Comparison of ENCODE assay signal across 20 cellular contexts in the genomic region with DNA sequence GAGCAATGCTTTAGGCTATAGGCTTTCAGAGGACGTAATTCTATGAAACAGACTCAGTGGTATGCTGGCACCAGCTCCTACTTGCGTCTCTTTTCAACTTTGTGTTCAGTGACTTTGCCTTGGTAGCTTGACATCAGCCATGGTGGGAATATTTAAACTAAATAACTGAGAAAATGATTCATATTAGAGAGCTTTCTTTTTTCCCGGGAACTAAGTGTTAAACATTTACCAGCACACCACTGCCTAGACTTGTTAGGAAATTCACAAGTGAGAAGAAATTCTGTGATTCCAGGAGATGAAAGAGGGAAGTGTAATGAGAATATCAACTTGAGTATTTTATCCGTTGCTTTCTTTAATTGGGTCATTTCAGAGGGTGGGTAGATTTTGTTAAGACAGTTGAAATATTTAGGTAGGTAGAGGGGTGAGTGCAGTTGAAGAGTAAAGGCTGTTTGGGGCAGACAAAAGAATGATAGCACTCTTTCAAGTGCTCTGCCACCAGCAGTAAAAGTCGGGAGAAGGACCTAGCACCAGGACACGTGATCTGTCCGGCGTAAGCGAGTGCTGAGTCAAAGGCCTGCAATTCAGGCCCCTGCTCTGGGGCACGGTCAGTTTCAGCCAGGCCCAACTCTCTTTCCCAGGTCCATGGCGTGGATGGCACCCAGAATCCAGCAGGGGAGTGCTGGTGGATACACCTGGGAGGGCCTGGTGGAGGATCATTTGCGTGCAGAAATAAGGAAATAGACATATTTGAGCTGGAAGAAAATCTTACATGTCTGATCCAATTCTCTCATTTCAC.
DNase-seq lines count a peak whose midpoint lies in the region; ATAC-seq, FAIRE-seq and TF ChIP-seq lines count a peak whose summit lies in the region.
"Had no signal": no experiment of that assay in that cellular context is flagged by ENCODE, and none has a peak within 500 bp of the region (broad histone marks: within the 10 kb centered on the region; RNA-seq: fewer than 3 reads in every experiment).

No MANE protein-coding gene starts in this region.

- H3K27ac ChIP-seq in HepG2 (ENCODE audit: extremely low read length, insufficient read depth, low read length), result no peak overlapping the region
- no peak overlapping the region for H3K27ac ChIP-seq in right lobe of liver
- H3K27ac ChIP-seq in kidney (ENCODE audit: low read depth in 2 of 2, low read length in 2 of 2), result peak overlapping the region; percentile 37 to 86
- H3K27ac ChIP-seq: 22Rv1, KMS-11 had no signal

- ATAC-seq in HepG2, result peak; percentile 60; the same call in 2 of the 3 replicates
- no peak for ATAC-seq in right lobe of liver
- no peak for ATAC-seq in GM19467 (IDR thresholded peaks at IDR 0.05; ENCODE audit: unreplicated experiment)
- no peak for ATAC-seq in HG02588 (IDR thresholded peaks at IDR 0.05; ENCODE audit: unreplicated experiment)

- no peaks in the 10 kb centered on the region for H4K20me1 ChIP-seq in HepG2 (ENCODE audit: insufficient read depth, low read length)

- H3K9me3 ChIP-seq in HepG2 (ENCODE audit: low read length) (no peaks in the 10 kb centered on the region), right lobe of liver (no peaks in the 10 kb centered on the region), kidney (ENCODE audit: control insufficient read depth in 1 of 2, low read length in 2 of 2) (no peaks in the 10 kb centered on the region)

- H2AFZ ChIP-seq in HepG2 (ENCODE audit: low read length), result no peak overlapping the region

- no peak for TF ChIP-seq RAD21 in HepG2 (CRISPR knock-in tag; IDR thresholded peaks at IDR 0.05)

- H3K27me3 ChIP-seq in HepG2 (ENCODE audit: control insufficient read depth in 1 of 2, insufficient read depth in 2 of 2, low read length in 2 of 2) (peaks cover 0 to 23% of the 10 kb centered on the region in 2 experiments; a peak in 3 of 5 replicates), right lobe of liver (no peaks in the 10 kb centered on the region), bronchial epithelial cell (ENCODE audit: control insufficient read depth, insufficient read depth, low read length) (peaks cover 3% of the 10 kb centered on the region)

- CTCF ChIA-PET in HepG2 (lab: Yijun Ruan, JAX; ENCODE audit: low intra/inter-chr PET ratio, low total read pairs), result no interaction called here

- POLR2A ChIA-PET in HepG2 (lab: Yijun Ruan, JAX), result no interaction called here

- TF ChIP-seq EP300 in HepG2 (IDR thresholded peaks at IDR 0.05; ENCODE audit: low read depth in 2 of 2, low read length in 2 of 2), result no peak
- no peak for TF ChIP-seq EP300 in HepG2 (CRISPR knock-in tag; IDR thresholded peaks at IDR 0.05; ENCODE audit: borderline replicate concordance)

- H3K36me3 ChIP-seq in HepG2 (replicated peaks in 1 of 2; ENCODE audit: control insufficient read depth in 1 of 2, insufficient read depth in 2 of 2, low read length in 2 of 2) (no peaks in the 10 kb centered on the region), right lobe of liver (no peaks in the 10 kb centered on the region), bronchial epithelial cell (ENCODE audit: control insufficient read depth, insufficient read depth, low read length) (no peaks in the 10 kb centered on the region), kidney (ENCODE audit: control insufficient read depth in 1 of 2, insufficient read depth in 2 of 2, low read length in 2 of 2) (no peaks in the 10 kb centered on the region)

- H3K4me1 ChIP-seq in HepG2 (ENCODE audit: insufficient read depth, low read length), result no peaks in the 10 kb centered on the region; the same call in 1 of the 2 replicates
- H3K4me1 ChIP-seq in right lobe of liver, result no peaks in the 10 kb centered on the region
- peaks cover 0 to 11% of the 10 kb centered on the region in 2 donors for H3K4me1 ChIP-seq in kidney (ENCODE audit: control insufficient read depth in 1 of 2, insufficient read depth in 1 of 2, low read depth in 1 of 2, low read length in 2 of 2)

- H3K4me2 ChIP-seq in HepG2 (ENCODE audit: low read depth, low read length), result no peak overlapping the region; the same call in 1 of the 2 replicates
- H3K4me2 ChIP-seq: KMS-11 had no signal

- WGBS in HepG2 (ENCODE audit: low lambda C conversion rate), result 12% methylated on average over 12 of the region's 12 CpGs
- 80% methylated on average over 10 of the region's 12 CpGs for WGBS in right lobe of liver (ENCODE audit: insufficient coverage, low coverage, low lambda C conversion rate, missing lambda C conversion rate)

- in situ Hi-C loops in HepG2 (cut with HindIII; ENCODE audit: extremely low pct_ligation_motif_present, low pct_unique_long_range_greater_than_20kb), result no loop called here

- TF ChIP-seq CTCF in HepG2 (CRISPR knock-in tag; IDR thresholded peaks at IDR 0.05) (no peak), right lobe of liver (IDR thresholded peaks at IDR 0.05) (no peak), bronchial epithelial cell (IDR thresholded peaks at IDR 0.05; ENCODE audit: insufficient read depth, low read length, severe bottlenecking) (no peak), kidney (IDR thresholded peaks at IDR 0.05; ENCODE audit: borderline replicate concordance, extremely low read depth, insufficient read depth) (no peak)

- H3K79me2 ChIP-seq in HepG2 (ENCODE audit: insufficient read depth, low read length), result no peaks in the 10 kb centered on the region

- H3K9ac ChIP-seq in HepG2 (ENCODE audit: insufficient read depth, low read depth, low read length) (no peak overlapping the region), kidney (ENCODE audit: low read length in 2 of 2) (peak overlapping the region in 1 of 2 donors; percentile 1)
- H3K9ac ChIP-seq: KMS-11 had no signal

- intact Hi-C loops in HepG2 (cut with micrococcal nuclease; ENCODE audit: unreplicated experiment), result no loop called here
- intact Hi-C loops in right lobe of liver (cut with DNase I), result no loop called here
- intact Hi-C loops in kidney (cut with DNase I), result no loop called here

- no peak for TF ChIP-seq POLR2A in HepG2 (IDR thresholded peaks at IDR 0.05; ENCODE audit: insufficient read depth in 1 of 2, low read depth in 2 of 2, low read length in 2 of 2)
- TF ChIP-seq POLR2A in right lobe of liver (IDR thresholded peaks at IDR 0.05), result no peak

- H3K4me3 ChIP-seq in HepG2 (replicated peaks in 1 of 3; ENCODE audit: insufficient read depth in 1 of 3, low read depth in 2 of 3, low read length in 3 of 3), result no peak overlapping the region
- H3K4me3 ChIP-seq in right lobe of liver, result no peak overlapping the region
- no peak overlapping the region for H3K4me3 ChIP-seq in bronchial epithelial cell (ENCODE audit: low read depth, low read length)
- no peak overlapping the region for H3K4me3 ChIP-seq in kidney (ENCODE audit: low read length in 2 of 2)

- FAIRE-seq in HepG2 (lab: Jason Lieb, UNC), result no peak
- no peak for FAIRE-seq in bronchial epithelial cell (lab: Jason Lieb, UNC)
- no peak for FAIRE-seq in kidney (lab: Jason Lieb, UNC)
- FAIRE-seq: D721Med, GM12892 had no signal

- DNase-seq in HepG2 (ENCODE audit: low spot score) (no peak), right lobe of liver (no peak), bronchial epithelial cell (ENCODE audit: low read depth) (peak; percentile 3), kidney (no peak), NCI-H524 treated with DMSO at 0.1 percent for 48 hours (lab: John Stamatoyannopoulos, UW) (no peak), HCEC 1CT (no peak)
- DNase-seq: CD4-positive, alpha-beta memory T cell; DMS79; GDM1; H9; NCI-H1092; NCI-H146; NCI-H2081 treated with DMSO at 0.1 percent for 48 hours; NCI-H510A treated with DMSO at 0.1 percent for 48 hours had no signal

- no TSS peak for BruUV-seq in HepG2 (replicated peaks; lab: Mats Ljungman, UMichigan)

TF ChIP-seq in HepG2, 621 proteins besides CTCF, POLR2A, EP300 and RAD21:
- TF ChIP-seq THYN1 (CRISPR knock-in tag; IDR thresholded peaks at IDR 0.05; ENCODE audit: borderline replicate concordance, low read depth) (no peak), GATAD1 (CRISPR knock-in tag; IDR thresholded peaks at IDR 0.05) (no peak), FLYWCH1 (CRISPR knock-in tag; IDR thresholded peaks at IDR 0.05) (no peak), ZZZ3 (CRISPR knock-in tag; IDR thresholded peaks at IDR 0.05; ENCODE audit: borderline replicate concordance) (no peak), ZFX (CRISPR knock-in tag; IDR thresholded peaks at IDR 0.05; ENCODE audit: low read depth) (peak; percentile 38; the same call in 1 of the 2 replicates), HCFC1 (IDR thresholded peaks at IDR 0.05; ENCODE audit: low read depth, low read length) (no peak), ZBTB7A (CRISPR knock-in tag; IDR thresholded peaks at IDR 0.05) (no peak), ZFY (CRISPR knock-in tag; IDR thresholded peaks at IDR 0.05) (0 out of 2 replicates have a peak, but pooled peaks have one; percentile 32), FOSL2 (CRISPR knock-in tag; IDR thresholded peaks at IDR 0.05) (0 out of 2 replicates have a peak, but pooled peaks have one; percentile 8), ZSCAN21 (CRISPR knock-in tag; IDR thresholded peaks at IDR 0.05; ENCODE audit: borderline replicate concordance) (0 out of 2 replicates have a peak, but pooled peaks have one; percentile 23)
- TF ChIP-seq, protein P1, sequence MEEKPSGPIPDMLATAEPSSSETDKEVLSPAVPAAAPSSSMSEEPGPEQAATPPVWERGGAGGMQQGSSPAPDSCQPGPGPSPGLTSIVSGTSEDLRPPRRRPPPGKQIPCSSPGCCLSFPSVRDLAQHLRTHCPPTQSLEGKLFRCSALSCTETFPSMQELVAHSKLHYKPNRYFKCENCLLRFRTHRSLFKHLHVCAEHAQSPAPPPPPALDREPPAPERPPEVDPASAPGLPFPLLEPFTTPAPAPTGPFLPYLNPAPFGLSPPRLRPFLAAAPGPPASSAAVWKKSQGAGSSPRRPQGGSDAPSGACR (CRISPR knock-in tag; IDR thresholded peaks at IDR 0.05), result no peak
- TF ChIP-seq, protein P2, sequence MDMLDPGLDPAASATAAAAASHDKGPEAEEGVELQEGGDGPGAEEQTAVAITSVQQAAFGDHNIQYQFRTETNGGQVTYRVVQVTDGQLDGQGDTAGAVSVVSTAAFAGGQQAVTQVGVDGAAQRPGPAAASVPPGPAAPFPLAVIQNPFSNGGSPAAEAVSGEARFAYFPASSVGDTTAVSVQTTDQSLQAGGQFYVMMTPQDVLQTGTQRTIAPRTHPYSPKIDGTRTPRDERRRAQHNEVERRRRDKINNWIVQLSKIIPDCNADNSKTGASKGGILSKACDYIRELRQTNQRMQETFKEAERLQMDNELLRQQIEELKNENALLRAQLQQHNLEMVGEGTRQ (IDR thresholded peaks at IDR 0.05; ENCODE audit: low read depth, low read length), result peak; percentile 51
- TF ChIP-seq, protein P2 (CRISPR knock-in tag; IDR thresholded peaks at IDR 0.05; ENCODE audit: borderline replicate concordance), result peak; percentile 52; the same call in 1 of the 2 replicates

Comparison
In these comparisons a context has a peak if more than half of its experiments do, and no peak if none do; other contexts are left out.
1. H3K27ac ChIP-seq: peak in kidney (2 of 2); none in HepG2 (single experiment) and right lobe of liver (0 of 3).